ENCODE assay signal across 10 cellular contexts in the genomic region with DNA sequence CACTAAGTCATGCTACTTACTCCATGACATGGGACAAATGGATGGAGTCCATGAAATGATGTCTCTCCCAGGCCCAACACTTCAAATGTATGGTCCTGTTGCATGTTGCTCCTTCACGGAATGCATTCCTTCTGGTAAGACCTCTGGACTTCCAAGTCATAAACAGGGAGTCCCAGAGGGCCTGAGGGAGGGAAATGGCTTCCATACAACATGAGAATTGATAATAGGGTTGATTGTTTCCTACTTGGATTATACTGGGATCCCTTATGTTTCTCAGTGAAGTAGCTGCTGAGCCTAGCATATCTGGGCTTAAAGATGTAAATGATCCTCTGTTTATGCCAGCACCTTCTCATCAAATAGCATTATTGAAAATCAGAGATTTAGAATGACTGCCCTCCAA.
"Had no signal": no experiment of that assay in that cellular context is flagged by ENCODE, and none has a peak within 500 bp of the region (broad histone marks: within the 10 kb centered on the region; RNA-seq: fewer than 3 reads in every experiment).

No MANE protein-coding gene starts in this region.

- H3K27ac ChIP-seq: GM23248, HL-60 had no signal

- H3K4me3 Mint-ChIP-seq: HFFc6 had no signal

- FAIRE-seq: HTR-8/SVneo, K562 had no signal

- H3K4me3 ChIP-seq: GM23248, HAP-1, K562 had no signal

- H3K9me3 ChIP-seq: HAP-1 had no signal

- H3K4me1 ChIP-seq: HAP-1 had no signal

- H3K9ac ChIP-seq: GM23248 had no signal

- DNase-seq: GM23248, GOT3, H7, HFFc6, IMR-90 had no signal

- ATAC-seq: HCT116, K562 had no signal

- H3K27ac Mint-ChIP-seq: HFFc6 had no signal

- H3K36me3 ChIP-seq: HAP-1 had no signal

- H3K9me3 Mint-ChIP-seq: HFFc6 had no signal
